ENCODE assay signal across 11 cellular contexts in genomic region chr9:112861638-112862555, GRCh38. TPM values are rescaled to one million over a fixed set of nuclear protein-coding genes. Genes with fewer than 3 reads are reported as not detected.
DNase-seq lines count a peak whose midpoint lies in the region; ATAC-seq and TF ChIP-seq lines count a peak whose summit lies in the region.
"Had no signal": no experiment of that assay in that cellular context is flagged by ENCODE, and none has a peak within 500 bp of the region (broad histone marks: within the 10 kb centered on the region; RNA-seq: fewer than 3 reads in every experiment).

No MANE protein-coding gene starts in this region.

- H3K27ac Mint-ChIP-seq in T-helper 17 cell = peak overlapping the region; percentile 53
- peak overlapping the region in 1 of 2 donors; percentile 54 for H3K27ac Mint-ChIP-seq in stimulated activated naive CD8-positive, alpha-beta T cell treated with anti-CD3 and anti-CD28 coated beads, Interleukin-15, amount 100 ng/mL, for 72 hours

- H3K9me3 Mint-ChIP-seq in stimulated activated naive CD8-positive, alpha-beta T cell treated with anti-CD3 and anti-CD28 coated beads, Interleukin-15, amount 100 ng/mL, for 72 hours = no peaks in the 10 kb centered on the region

- in situ Hi-C loops in G401 (cut with HindIII; ENCODE audit: low sequenced_read_pairs) = no loop called here

- intact Hi-C loops in sciatic nerve (cut with DNase I) = no loop called here

- TF ChIP-seq CTCF in fibroblast of villous mesenchyme (IDR thresholded peaks at IDR 0.05; ENCODE audit: insufficient read depth, low read depth, low read length) = no peak

- H3K4me3 Mint-ChIP-seq in T-helper 17 cell = no peak overlapping the region
- H3K4me3 Mint-ChIP-seq in stimulated activated naive CD8-positive, alpha-beta T cell treated with anti-CD3 and anti-CD28 coated beads, Interleukin-15, amount 100 ng/mL, for 72 hours = no peak overlapping the region

- H3K9me3 ChIP-seq in T-helper 17 cell (ENCODE audit: control insufficient read depth, low read length, poor library complexity, severe bottlenecking) = no peaks in the 10 kb centered on the region

- peaks cover 14% of the 10 kb centered on the region for H3K4me1 Mint-ChIP-seq in T-helper 17 cell
- H3K4me1 Mint-ChIP-seq in stimulated activated naive CD8-positive, alpha-beta T cell treated with anti-CD3 and anti-CD28 coated beads, Interleukin-15, amount 100 ng/mL, for 72 hours = peaks cover 37% of the 10 kb centered on the region

- no peak overlapping the region for H3K4me3 ChIP-seq in fibroblast of villous mesenchyme (ENCODE audit: low read depth, low read length)

- no peaks in the 10 kb centered on the region for H3K27me3 Mint-ChIP-seq in T-helper 17 cell
- H3K27me3 Mint-ChIP-seq in stimulated activated naive CD8-positive, alpha-beta T cell treated with anti-CD3 and anti-CD28 coated beads, Interleukin-15, amount 100 ng/mL, for 72 hours = no peaks in the 10 kb centered on the region

- ATAC-seq in T-helper 17 cell = peak; percentile 27
- ATAC-seq in sciatic nerve = peak; percentile 68
- ATAC-seq in HG03039 (IDR thresholded peaks at IDR 0.05; ENCODE audit: unreplicated experiment) = no peak
- ATAC-seq in stimulated activated naive CD8-positive, alpha-beta T cell treated with anti-CD3 and anti-CD28 coated beads, Interleukin-15, amount 100 ng/mL, for 72 hours = no peak
- ATAC-seq: Panc1 had no signal

- peak; percentile 25 for DNase-seq in G401 (ENCODE audit: low spot score)
- DNase-seq in T-helper 17 cell = no peak
- peak; percentile 47 for DNase-seq in fibroblast of villous mesenchyme (ENCODE audit: low read depth)
- no peak for DNase-seq in sciatic nerve (ENCODE audit: low spot score)
- DNase-seq in epidermal melanocyte (ENCODE audit: insufficient read length, low spot score) = no peak
- DNase-seq in stimulated activated naive CD8-positive, alpha-beta T cell treated with anti-CD3 and anti-CD28 coated beads, Interleukin-15, amount 100 ng/mL, for 72 hours = no peak
- DNase-seq in NCI-H510A treated with DMSO at 0.1 percent for 48 hours (lab: John Stamatoyannopoulos, UW) = no peak
- DNase-seq: activated CD4-positive, CD25-positive, alpha-beta regulatory T cell treated with anti-CD3 and anti-CD28 coated beads, Interleukin-2, amount 50 U/mL, for 72 hours had no signal

- H3K36me3 Mint-ChIP-seq in T-helper 17 cell (ENCODE audit: low read depth) = peaks cover 9% of the 10 kb centered on the region

RNA-seq across cellular contexts. Expression of gene SLC46A2, which starts 28.8 kb away (rescaled TPM):
- total RNA-seq in G401 (2014; rRNA removed; shearing (Covaris generic)) = not detected in 2 replicates
- total RNA-seq in T-helper 17 cell (under 1 TPM in 1 of 2 donors, not detected in 1; 0.47 TPM), fibroblast of villous mesenchyme (not detected in 2 replicates), sciatic nerve (0.27 TPM)
- total RNA-seq: pulmonary artery endothelial cell had no signal

Comparison
In these comparisons a context has a peak if more than half of its experiments do, and no peak if none do; other contexts are left out.
1. DNase-seq: peak in G401 (single experiment) and fibroblast of villous mesenchyme (single experiment); none in T-helper 17 cell (0 of 3), sciatic nerve (single experiment), epidermal melanocyte (single experiment), stimulated activated naive CD8-positive, alpha-beta T cell treated with anti-CD3 and anti-CD28 coated beads, Interleukin-15, amount 100 ng/mL, for 72 hours (0 of 2) and NCI-H510A treated with DMSO at 0.1 percent for 48 hours (single experiment).
2. ATAC-seq: peak in T-helper 17 cell (single experiment) and sciatic nerve (single experiment); none in HG03039 (single experiment) and stimulated activated naive CD8-positive, alpha-beta T cell treated with anti-CD3 and anti-CD28 coated beads, Interleukin-15, amount 100 ng/mL, for 72 hours (single experiment).